Comparison of ENCODE assay signal across 8 cellular contexts in the genomic region with DNA sequence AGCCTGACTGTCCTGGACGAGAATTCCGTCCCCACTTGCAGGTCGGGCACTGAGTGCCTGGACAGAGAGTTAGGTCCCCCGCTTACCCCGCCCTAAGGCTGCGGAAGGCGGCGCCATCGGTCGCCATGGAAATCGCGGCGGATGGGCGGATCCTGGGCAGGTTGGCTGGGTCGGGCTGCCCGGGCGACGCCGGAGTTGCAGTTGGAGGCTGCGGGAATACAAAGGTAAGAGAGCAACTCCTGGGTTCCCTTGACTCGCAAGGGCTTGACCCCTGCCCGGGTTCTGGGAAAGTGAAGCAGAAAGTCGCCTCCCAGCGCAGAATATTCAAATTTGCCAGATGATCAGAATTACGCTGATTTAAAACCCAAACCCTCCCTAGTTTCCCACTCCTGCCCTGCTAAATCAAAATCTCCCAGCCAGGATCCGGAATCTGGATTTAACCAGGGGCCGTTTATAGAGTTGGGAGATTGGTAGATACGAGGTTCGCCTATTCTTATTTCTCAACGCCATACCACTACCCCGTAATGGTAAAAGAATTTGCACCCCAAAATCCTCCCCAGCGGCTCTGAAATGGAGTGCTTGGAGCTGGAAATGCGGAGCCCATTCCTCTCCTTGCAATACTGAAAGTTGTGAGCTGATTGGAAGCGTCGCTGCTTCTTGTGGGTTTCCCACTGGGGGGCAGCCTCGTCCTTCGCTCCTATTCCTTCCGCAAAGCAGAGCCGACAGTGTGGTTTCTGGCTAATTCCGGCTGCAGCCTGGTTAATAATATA.
DNase-seq lines count a peak whose midpoint lies in the region; ATAC-seq and TF ChIP-seq lines count a peak whose summit lies in the region.

No MANE protein-coding gene starts in this region.

- intact Hi-C loops in ascending aorta (cut with DNase I) = no loop called here
- intact Hi-C loops in left ventricle myocardium inferior (cut with micrococcal nuclease) = loop anchor here (10.0 kb wide), 1 partner anchor 115 kb away; no protein-coding TSS in a partner anchor

- no peaks in the 10 kb centered on the region for H3K36me3 ChIP-seq in ascending aorta
- no peaks in the 10 kb centered on the region for H3K36me3 ChIP-seq in left ventricle myocardium inferior

- H3K4me1 ChIP-seq in ascending aorta (peaks cover 0 to 2% of the 10 kb centered on the region in 2 donors), left ventricle myocardium inferior (peaks cover 35% of the 10 kb centered on the region)

- H3K27ac ChIP-seq in ascending aorta (peak overlapping the region; percentile 48 to 61), left ventricle myocardium inferior (replicated peaks) (peak overlapping the region; percentile 88)

- ATAC-seq in HG03039 (IDR thresholded peaks at IDR 0.05; ENCODE audit: unreplicated experiment) (peak; percentile 37), omental fat pad (ENCODE audit: low FRiP score) (peak; percentile 89)

- peak overlapping the region; percentile 69 to 71 for H3K4me3 ChIP-seq in ascending aorta
- H3K4me3 ChIP-seq in left ventricle myocardium inferior = peak overlapping the region; percentile 73

- DNase-seq in SIG-M5 treated with dmso at 0.1 percent for 504 hours (lab: John Stamatoyannopoulos, UW; ENCODE audit: unreplicated experiment) (peak; percentile 73), SIG-M5 (lab: John Stamatoyannopoulos, UW) (no peak), NCI-H226 (peak; percentile 57), ascending aorta (ENCODE audit: low spot score in 2 of 2) (peak in 1 of 2 donors; percentile 76), left ventricle myocardium inferior (peak; percentile 79), omental fat pad (ENCODE audit: low spot score) (peak; percentile 32), T-helper 9 cell (no peak)

- TF ChIP-seq CTCF in ascending aorta (IDR thresholded peaks at IDR 0.05) (no peak), left ventricle myocardium inferior (IDR thresholded peaks at IDR 0.05; ENCODE audit: borderline replicate concordance) (peak; percentile 91), omental fat pad (IDR thresholded peaks at IDR 0.05) (no peak)

- H3K27me3 ChIP-seq in ascending aorta (no peaks in the 10 kb centered on the region), left ventricle myocardium inferior (ENCODE audit: low read depth) (no peaks in the 10 kb centered on the region)

- H3K9me3 ChIP-seq in ascending aorta = no peaks in the 10 kb centered on the region
- no peaks in the 10 kb centered on the region for H3K9me3 ChIP-seq in left ventricle myocardium inferior (replicated peaks)

Comparison
In these comparisons a context has a peak if more than half of its experiments do, and no peak if none do; other contexts are left out.
1. DNase-seq: peak in SIG-M5 treated with dmso at 0.1 percent for 504 hours (single experiment), NCI-H226 (single experiment), left ventricle myocardium inferior (single experiment) and omental fat pad (single experiment); none in SIG-M5 (single experiment) and T-helper 9 cell (single experiment).